ENCODE assay signal across 9 cellular contexts in the genomic region with DNA sequence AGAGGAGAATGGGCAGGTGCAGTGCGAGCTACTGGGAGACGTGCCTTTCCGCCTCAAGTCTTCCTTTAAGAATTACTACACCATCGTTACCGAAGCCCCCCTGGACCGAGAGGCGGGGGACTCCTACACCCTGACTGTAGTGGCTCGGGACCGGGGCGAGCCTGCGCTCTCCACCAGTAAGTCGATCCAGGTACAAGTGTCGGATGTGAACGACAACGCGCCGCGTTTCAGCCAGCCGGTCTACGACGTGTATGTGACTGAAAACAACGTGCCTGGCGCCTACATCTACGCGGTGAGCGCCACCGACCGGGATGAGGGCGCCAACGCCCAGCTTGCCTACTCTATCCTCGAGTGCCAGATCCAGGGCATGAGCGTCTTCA. TPM values are rescaled to one million over a fixed set of nuclear protein-coding genes. Genes with fewer than 3 reads are reported as not detected.
DNase-seq lines count a peak whose midpoint lies in the region; ATAC-seq and TF ChIP-seq lines count a peak whose summit lies in the region.
"Had no signal": no experiment of that assay in that cellular context is flagged by ENCODE, and none has a peak within 500 bp of the region (broad histone marks: within the 10 kb centered on the region; RNA-seq: fewer than 3 reads in every experiment).

No MANE protein-coding gene starts in this region.

- H3K9me1 ChIP-seq in IMR-90 (ENCODE audit: insufficient read depth, low read length): no peaks in the 10 kb centered on the region

- CTCF ChIA-PET in IMR-90 (lab: Yijun Ruan, JAX): no interaction called here
- CTCF ChIA-PET in OCI-LY7 (lab: Charles Lee; ENCODE audit: unreplicated experiment): no interaction called here

- H2AK9ac ChIP-seq in IMR-90 (replicated peaks; ENCODE audit: low read depth, low read length, poor library complexity): no peak overlapping the region

- peak overlapping the region; percentile 63 for H2AFZ ChIP-seq in IMR-90 (replicated peaks; ENCODE audit: low read length, poor library complexity)
- H2AFZ ChIP-seq in trophoblast cell (ENCODE audit: insufficient read depth, low read length, poor library complexity): peak overlapping the region; percentile 37
- no peak overlapping the region for H2AFZ ChIP-seq in OCI-LY7 (ENCODE audit: low read length)

- H2AK5ac ChIP-seq in IMR-90 (ENCODE audit: low read depth, low read length) (no peak overlapping the region), trophoblast cell (ENCODE audit: low read length) (no peak overlapping the region)

- H2BK5ac ChIP-seq in IMR-90 (ENCODE audit: low read depth, low read length, poor library complexity, severe bottlenecking) (no peak overlapping the region), trophoblast cell (ENCODE audit: low read depth, low read length, poor library complexity) (no peak overlapping the region)

- ATAC-seq in IMR-90 (ENCODE audit: low read depth) (no peak), GM18517 (IDR thresholded peaks at IDR 0.05; ENCODE audit: unreplicated experiment) (no peak), GM21515 (IDR thresholded peaks at IDR 0.05; ENCODE audit: unreplicated experiment) (no peak)

- H3K27me3 ChIP-seq in IMR-90 (ENCODE audit: control insufficient read depth, insufficient read depth, low read length) (peaks cover 46% of the 10 kb centered on the region), esophagus squamous epithelium (peaks cover 7 to 87% (median 32%) of the 10 kb centered on the region in 4 donors), trophoblast cell (ENCODE audit: insufficient read depth, low read length) (peaks cover 38% of the 10 kb centered on the region)

- no peaks in the 10 kb centered on the region for H3K79me2 ChIP-seq in trophoblast cell (ENCODE audit: control insufficient read depth, insufficient read depth, low read length, poor library complexity)
- H3K79me2 ChIP-seq in OCI-LY7 (ENCODE audit: insufficient read depth, low read depth, low read length): no peaks in the 10 kb centered on the region

- H4K91ac ChIP-seq in IMR-90 (ENCODE audit: insufficient read depth, low read depth, low read length) (no peak overlapping the region), trophoblast cell (ENCODE audit: low read depth, low read length) (no peak overlapping the region)

- H3K23ac ChIP-seq in IMR-90 (ENCODE audit: low read depth, low read length) (no peak overlapping the region), trophoblast cell (ENCODE audit: low read length) (no peak overlapping the region)

- H3K18ac ChIP-seq in IMR-90 (ENCODE audit: low read depth, low read length) (no peak overlapping the region), trophoblast cell (ENCODE audit: low read length) (no peak overlapping the region)

- H3K14ac ChIP-seq in IMR-90 (replicated peaks; ENCODE audit: low read depth, low read length) (no peak overlapping the region), trophoblast cell (ENCODE audit: low read length) (no peak overlapping the region)

- dilution Hi-C loops in IMR-90 (cut with HindIII; ENCODE audit: low sequenced_read_pairs, unreplicated experiment): no loop called here

- no peak overlapping the region for H3K56ac ChIP-seq in IMR-90 (ENCODE audit: extremely low read depth, insufficient read depth, low read length)

- H3K9me2 ChIP-seq in OCI-LY7 (ENCODE audit: insufficient read depth, low read length): no peaks in the 10 kb centered on the region

- H4K20me1 ChIP-seq in IMR-90 (ENCODE audit: insufficient read depth, low read length) (no peaks in the 10 kb centered on the region), OCI-LY7 (ENCODE audit: insufficient read depth, low read length) (no peaks in the 10 kb centered on the region)

- H2BK120ac ChIP-seq in IMR-90 (ENCODE audit: low read depth, low read length) (no peak overlapping the region), trophoblast cell (ENCODE audit: insufficient read depth, low read length, poor library complexity) (no peak overlapping the region)

- no peak overlapping the region for H2BK12ac ChIP-seq in trophoblast cell (ENCODE audit: low read length)

- TF ChIP-seq POLR2A in IMR-90 (IDR thresholded peaks at IDR 0.05; ENCODE audit: low read depth, low read length) (no peak), esophagus squamous epithelium (IDR thresholded peaks at IDR 0.05) (no peak)

- H3K9me3 ChIP-seq in IMR-90 (ENCODE audit: control insufficient read depth, insufficient read depth, low read length): no peaks in the 10 kb centered on the region
- no peaks in the 10 kb centered on the region for H3K9me3 ChIP-seq in esophagus squamous epithelium
- H3K9me3 ChIP-seq in trophoblast cell (ENCODE audit: insufficient read depth, low read depth, low read length): peaks cover 5% of the 10 kb centered on the region
- H3K9me3 ChIP-seq in OCI-LY7 (ENCODE audit: low read length): no peaks in the 10 kb centered on the region

- WGBS in IMR-90 (ENCODE audit: extremely low coverage in 2 of 2, insufficient read length in 1 of 2), 2 experiments: 2% methylated on average over 24 of the region's 32 CpGs; no CpG with 5 or more reads in 1 of the 2 experiments
- WGBS in esophagus squamous epithelium, 2 donors: 21 to 41% methylated on average over 10 to 18 of the region's 32 CpGs
- no CpG with 5 or more reads among the region's 32 CpGs for WGBS in trophoblast cell (ENCODE audit: extremely low coverage, insufficient coverage, insufficient read length)

- DNase-seq in COR-L47 (lab: John Stamatoyannopoulos, UW): peak; percentile 35
- DNase-seq in IMR-90: no peak
- no peak for DNase-seq in esophagus squamous epithelium (lab: John Stamatoyannopoulos, UW)
- DNase-seq in trophoblast cell: no peak
- no peak for DNase-seq in SIG-M5 treated with dmso at 0.1 percent for 504 hours (lab: John Stamatoyannopoulos, UW; ENCODE audit: unreplicated experiment)
- no peak for DNase-seq in OCI-LY7 (ENCODE audit: low spot score)
- DNase-seq: kidney glomerular epithelial cell had no signal

- intact Hi-C loops in IMR-90 (cut with micrococcal nuclease): loop anchor here (5.0 kb wide), 1 partner anchor 691 kb away; no protein-coding TSS in a partner anchor
- intact Hi-C loops in esophagus squamous epithelium (cut with DNase I): no loop called here
- intact Hi-C loops in OCI-LY7 (cut with micrococcal nuclease; ENCODE audit: unreplicated experiment): no loop called here

- no peak overlapping the region for H4K12ac ChIP-seq in trophoblast cell (ENCODE audit: low read depth, low read length)

- no peak for TF ChIP-seq CTCF in IMR-90 (conservative IDR thresholded peaks at IDR 0.05; ENCODE audit: low read depth, low read length)
- TF ChIP-seq CTCF in esophagus squamous epithelium (IDR thresholded peaks at IDR 0.05): no peak
- TF ChIP-seq CTCF in OCI-LY7 (conservative IDR thresholded peaks at IDR 0.05; ENCODE audit: low read length): no peak

- in situ Hi-C loops in IMR-90 (cut with MboI; ENCODE audit: low sequenced_read_pairs): no loop called here

- H3K9ac ChIP-seq in IMR-90 (ENCODE audit: low read depth, low read length) (no peak overlapping the region), trophoblast cell (ENCODE audit: low read length) (no peak overlapping the region)

- no TSS peak for BruUV-seq in IMR-90 (replicated peaks; lab: Mats Ljungman, UMichigan)
- no TSS peak for BruUV-seq in OCI-LY7 (replicated peaks; lab: Mats Ljungman, UMichigan)

- H3K4me2 ChIP-seq in IMR-90 (ENCODE audit: low read depth, low read length) (peak overlapping the region; percentile 36; the same call in 1 of the 2 replicates), trophoblast cell (ENCODE audit: low read length) (peak overlapping the region; percentile 99), OCI-LY7 (ENCODE audit: low read length) (no peak overlapping the region)

- H3K27ac ChIP-seq in IMR-90 (ENCODE audit: insufficient read depth, low read length) (no peak overlapping the region), esophagus squamous epithelium (no peak overlapping the region), trophoblast cell (ENCODE audit: low read depth, low read length) (no peak overlapping the region), OCI-LY7 (ENCODE audit: low read depth, low read length, poor library complexity, severe bottlenecking) (no peak overlapping the region)

- no peaks in the 10 kb centered on the region for H3K79me1 ChIP-seq in IMR-90 (ENCODE audit: low read depth in 1 of 2, low read length in 2 of 2)
- no peaks in the 10 kb centered on the region for H3K79me1 ChIP-seq in trophoblast cell (ENCODE audit: low read length)

- H3K4me3 ChIP-seq in IMR-90 (ENCODE audit: insufficient read depth, low read depth, low read length) (no peak overlapping the region), esophagus squamous epithelium (peak overlapping the region in 3 of 4 donors; percentile 29 to 54 (median 42)), trophoblast cell (ENCODE audit: low read depth, low read length) (peak overlapping the region; percentile 73), OCI-LY7 (ENCODE audit: low read depth, low read length, poor library complexity, severe bottlenecking) (no peak overlapping the region)

- no peak overlapping the region for H3K4ac ChIP-seq in IMR-90 (ENCODE audit: low read depth, low read length)
- no peak overlapping the region for H3K4ac ChIP-seq in trophoblast cell (ENCODE audit: low read depth, low read length)

- POLR2A ChIA-PET in IMR-90 (lab: Charles Lee; ENCODE audit: unreplicated experiment): no interaction called here
- POLR2A ChIA-PET in OCI-LY7 (lab: Charles Lee): interaction anchor here (0.7 kb wide), 1 partner anchor 688 kb away, joined by 4 read pairs; no protein-coding TSS in a partner anchor

- no peaks in the 10 kb centered on the region for H3K36me3 ChIP-seq in IMR-90 (ENCODE audit: control insufficient read depth, insufficient read depth, low read length)
- no peaks in the 10 kb centered on the region for H3K36me3 ChIP-seq in esophagus squamous epithelium
- H3K36me3 ChIP-seq in trophoblast cell (ENCODE audit: control insufficient read depth in 1 of 2, insufficient read depth in 2 of 2, low read length in 2 of 2): no peaks in the 10 kb centered on the region
- H3K36me3 ChIP-seq in OCI-LY7 (ENCODE audit: insufficient read depth, low read length): no peaks in the 10 kb centered on the region

- no peak overlapping the region for H4K5ac ChIP-seq in IMR-90 (ENCODE audit: low read depth, low read length)

- TF ChIP-seq RAD21 in IMR-90 (IDR thresholded peaks at IDR 0.05; ENCODE audit: low read length): no peak

- no peak overlapping the region for H2BK20ac ChIP-seq in IMR-90 (ENCODE audit: low read depth, low read length)

- peaks cover 2% of the 10 kb centered on the region; the same call in 1 of the 2 replicates for H3K4me1 ChIP-seq in IMR-90 (ENCODE audit: control insufficient read depth, insufficient read depth, low read length)
- peaks cover 29 to 71% (median 42%) of the 10 kb centered on the region in 3 donors for H3K4me1 ChIP-seq in esophagus squamous epithelium
- peaks cover 20 to 24% of the 10 kb centered on the region in 2 experiments for H3K4me1 ChIP-seq in trophoblast cell (ENCODE audit: control insufficient read depth in 1 of 2, insufficient read depth in 2 of 2, low read length in 2 of 2)
- H3K4me1 ChIP-seq in OCI-LY7 (ENCODE audit: insufficient read depth, low read length, poor library complexity, severe bottlenecking): no peaks in the 10 kb centered on the region

- H2BK15ac ChIP-seq in IMR-90 (ENCODE audit: low read depth, low read length): no peak overlapping the region

- H4K8ac ChIP-seq in IMR-90 (ENCODE audit: low read depth in 2 of 2, low read length in 2 of 2) (no peak overlapping the region), trophoblast cell (ENCODE audit: low read depth, low read length) (no peak overlapping the region)

RNA-seq across cellular contexts. Expression of a gene that starts 2.2 kb away (rescaled TPM):
- total RNA-seq in IMR-90 (2012; rRNA removed) (0.90 and 1.4 TPM in 2 replicates), esophagus squamous epithelium (under 1 TPM in 2 of 4 donors, not detected in 2; 0.13 to 0.19 TPM), OCI-LY7 (2022) (not detected in 2 replicates)
- 2.0 and 2.5 TPM in 2 replicates for polyA plus RNA-seq in IMR-90 (2012; rRNA removed)
- 1.6 and 1.7 TPM in 2 replicates for polyA plus RNA-seq in IMR-90 (2012; cell fraction: cytosol; rRNA removed)
- 1.1 and 1.6 TPM in 2 replicates for polyA plus RNA-seq in IMR-90 (2012; cell fraction: nucleus; rRNA removed; ENCODE audit: low replicate concordance)
- polyA plus RNA-seq in trophoblast cell (2013): 7.7 and 8.3 TPM in 2 replicates
- total RNA-seq in OCI-LY7 (2014; rRNA removed; shearing (Covaris generic)): 0.21 TPM in 1 of 2 replicates, not detected in the other

Comparison
In these comparisons a context has a peak if more than half of its experiments do, and no peak if none do; other contexts are left out.
1. H3K4me3 ChIP-seq: peak in esophagus squamous epithelium (3 of 4) and trophoblast cell (single experiment); none in IMR-90 (single experiment) and OCI-LY7 (single experiment).